In genomic region chr7:31744294-31744874, GRCh38 we compare ENCODE assay signal across 8 cellular contexts. TPM values are rescaled to one million over a fixed set of nuclear protein-coding genes. Genes with fewer than 3 reads are reported as not detected.
DNase-seq lines count a peak whose midpoint lies in the region; ATAC-seq and TF ChIP-seq lines count a peak whose summit lies in the region.

No MANE protein-coding gene starts in this region.

- DNase-seq in HK-2 (ENCODE audit: unreplicated experiment) (peak; percentile 26), NCI-H524 treated with DMSO at 0.1 percent for 48 hours (lab: John Stamatoyannopoulos, UW) (peak; percentile 3), left cardiac atrium (peak; percentile 60), putamen (ENCODE audit: low spot score) (peak; percentile 74)
- DNase-seq in activated naive CD8-positive, alpha-beta T cell treated with anti-CD3 and anti-CD28 coated beads, Interleukin-2, amount 50 U/mL, for 24 hours = peak; percentile 35

- ATAC-seq in GM19468 (IDR thresholded peaks at IDR 0.05; ENCODE audit: extremely low read depth, unreplicated experiment) = peak; percentile 63
- ATAC-seq in activated naive CD8-positive, alpha-beta T cell treated with anti-CD3 and anti-CD28 coated beads, Interleukin-2, amount 50 U/mL, for 24 hours = peak; percentile 40
- peak; percentile 72 to 77 for ATAC-seq in left cardiac atrium
- no peak for ATAC-seq in HG03095 (IDR thresholded peaks at IDR 0.05; ENCODE audit: unreplicated experiment)

- no peaks in the 10 kb centered on the region for H3K9me3 ChIP-seq in DOHH2 (ENCODE audit: control insufficient read depth, insufficient read depth, low read length)

- no peak overlapping the region for H3K4me3 ChIP-seq in DOHH2 (ENCODE audit: low read length)

- H3K9me3 Mint-ChIP-seq in activated naive CD8-positive, alpha-beta T cell treated with anti-CD3 and anti-CD28 coated beads, Interleukin-2, amount 50 U/mL, for 24 hours = no peaks in the 10 kb centered on the region

- intact Hi-C loops in left cardiac atrium (cut with DNase I) = loop anchor here (2.0 to 10.0 kb wide), 4 partner anchors 458 to 733 kb away; no protein-coding TSS in a partner anchor

- H3K36me3 Mint-ChIP-seq in activated naive CD8-positive, alpha-beta T cell treated with anti-CD3 and anti-CD28 coated beads, Interleukin-2, amount 50 U/mL, for 24 hours (ENCODE audit: low read depth) = no peaks in the 10 kb centered on the region

- no peak overlapping the region for H3K27ac ChIP-seq in DOHH2 (ENCODE audit: low read depth, low read length)

- H3K9me2 ChIP-seq in DOHH2 (replicated peaks; ENCODE audit: control insufficient read depth, low read length) = no peaks in the 10 kb centered on the region

- no peaks in the 10 kb centered on the region for H3K79me2 ChIP-seq in DOHH2 (ENCODE audit: control insufficient read depth, low read length)

- no peak overlapping the region for H3K4me3 Mint-ChIP-seq in activated naive CD8-positive, alpha-beta T cell treated with anti-CD3 and anti-CD28 coated beads, Interleukin-2, amount 50 U/mL, for 24 hours

- H3K4me1 ChIP-seq in DOHH2 (ENCODE audit: control insufficient read depth, low read length) = no peaks in the 10 kb centered on the region

- TF ChIP-seq CTCF in DOHH2 (IDR thresholded peaks at IDR 0.05; ENCODE audit: low read depth, low read length, poor library complexity, severe bottlenecking) = peak; percentile 94

- H3K27me3 ChIP-seq in DOHH2 (ENCODE audit: control insufficient read depth, low read length) = peaks cover 6% of the 10 kb centered on the region; the same call in 1 of the 2 replicates

- H3K27me3 Mint-ChIP-seq in activated naive CD8-positive, alpha-beta T cell treated with anti-CD3 and anti-CD28 coated beads, Interleukin-2, amount 50 U/mL, for 24 hours = peaks cover 7% of the 10 kb centered on the region

- H3K27ac Mint-ChIP-seq in activated naive CD8-positive, alpha-beta T cell treated with anti-CD3 and anti-CD28 coated beads, Interleukin-2, amount 50 U/mL, for 24 hours = no peak overlapping the region

- H4K20me1 ChIP-seq in DOHH2 (ENCODE audit: control insufficient read depth, insufficient read depth, low read depth, low read length) = no peaks in the 10 kb centered on the region

- H3K36me3 ChIP-seq in DOHH2 (ENCODE audit: control insufficient read depth, low read length) = no peaks in the 10 kb centered on the region

- no peaks in the 10 kb centered on the region for H3F3A ChIP-seq in DOHH2 (ENCODE audit: control insufficient read depth, insufficient read depth)

- no peaks in the 10 kb centered on the region for H3K4me1 Mint-ChIP-seq in activated naive CD8-positive, alpha-beta T cell treated with anti-CD3 and anti-CD28 coated beads, Interleukin-2, amount 50 U/mL, for 24 hours

- no peak overlapping the region for H3K4me2 ChIP-seq in DOHH2 (ENCODE audit: low read length)

RNA-seq across cellular contexts. Expression of gene PPP1R17, which starts 57.4 kb away (rescaled TPM):
- not detected for total RNA-seq in left cardiac atrium

Comparison
In these comparisons a context has a peak if more than half of its experiments do, and no peak if none do; other contexts are left out.
1. DNase-seq: peak in every context shown above with its lines; median percentile 74 in putamen; 60 in left cardiac atrium; 35 in activated naive CD8-positive, alpha-beta T cell treated with anti-CD3 and anti-CD28 coated beads, Interleukin-2, amount 50 U/mL, for 24 hours; 26 in HK-2; 3 in NCI-H524 treated with DMSO at 0.1 percent for 48 hours.